In genomic region chr11:67507891-67508485, GRCh38 we compare ENCODE assay signal across 8 cellular contexts. TPM values are rescaled to one million over a fixed set of nuclear protein-coding genes. Genes with fewer than 3 reads are reported as not detected.
DNase-seq lines count a peak whose midpoint lies in the region; ATAC-seq and TF ChIP-seq lines count a peak whose summit lies in the region.

TSS of gene CDK2AP2 (minus strand) at chr11:67508162. CDS start at chr11:67508082, 80 bp downstream.

- H3K4me1 Mint-ChIP-seq in activated naive CD4-positive, alpha-beta T cell treated with anti-CD3 and anti-CD28 coated beads, Interleukin-2, amount 50 U/mL, for 24 hours = peaks cover 32% of the 10 kb centered on the region

- H3K27me3 Mint-ChIP-seq in activated naive CD4-positive, alpha-beta T cell treated with anti-CD3 and anti-CD28 coated beads, Interleukin-2, amount 50 U/mL, for 24 hours = peaks cover 1% of the 10 kb centered on the region

- peak; percentile 67 for ATAC-seq in HG02588 (IDR thresholded peaks at IDR 0.05; ENCODE audit: unreplicated experiment)
- peak; percentile 86 for ATAC-seq in SK-N-SH treated with all-trans-retinoic acid at 6 μM for 48 hours

- peak within 1 kb of the TSS; percentile 96 for H3K27ac ChIP-seq in temporal lobe (ENCODE audit: low read depth, low read length)

- H3K27me3 ChIP-seq in GM06990 (replicated peaks; ENCODE audit: control insufficient read depth, insufficient read depth, low read length) = no peaks in the 10 kb centered on the region

- no peaks in the 10 kb centered on the region for H3K36me3 Mint-ChIP-seq in activated naive CD4-positive, alpha-beta T cell treated with anti-CD3 and anti-CD28 coated beads, Interleukin-2, amount 50 U/mL, for 24 hours

- H3K4me3 Mint-ChIP-seq in activated naive CD4-positive, alpha-beta T cell treated with anti-CD3 and anti-CD28 coated beads, Interleukin-2, amount 50 U/mL, for 24 hours = peak within 1 kb of the TSS; percentile 91

- H3K27ac Mint-ChIP-seq in activated naive CD4-positive, alpha-beta T cell treated with anti-CD3 and anti-CD28 coated beads, Interleukin-2, amount 50 U/mL, for 24 hours = peak within 1 kb of the TSS; percentile 92

- no peak for TF ChIP-seq CTCF in GM06990 (IDR thresholded peaks at IDR 0.05; ENCODE audit: insufficient read depth, low read length, poor library complexity, severe bottlenecking)

- peaks cover 5% of the 10 kb centered on the region for H3K36me3 ChIP-seq in GM06990 (ENCODE audit: control insufficient read depth, insufficient read depth, low read length)

- peak; percentile 100 for DNase-seq in GM06990 (ENCODE audit: extremely low read depth, insufficient read length)
- DNase-seq in NCI-H1092 (lab: John Stamatoyannopoulos, UW) = peak; percentile 100
- peak; percentile 98 for DNase-seq in globus pallidus (ENCODE audit: low spot score)
- peak; percentile 97 for DNase-seq in occipital lobe (lab: John Stamatoyannopoulos, UW)

- H3K4me3 ChIP-seq in GM06990 (replicated peaks; ENCODE audit: low read depth, low read length) = peak within 1 kb of the TSS; percentile 96

- H3K9me3 Mint-ChIP-seq in activated naive CD4-positive, alpha-beta T cell treated with anti-CD3 and anti-CD28 coated beads, Interleukin-2, amount 50 U/mL, for 24 hours = no peaks in the 10 kb centered on the region

TF ChIP-seq in SK-N-SH treated with all-trans-retinoic acid at 6 μM for 48 hours, 23 proteins besides CTCF, POLR2A, EP300 and RAD21:
- TF ChIP-seq OSR1 (CRISPR knock-in tag; IDR thresholded peaks at IDR 0.05) (no peak), CSDC2 (CRISPR knock-in tag; IDR thresholded peaks at IDR 0.05) (no peak), ZNF8 (CRISPR knock-in tag; IDR thresholded peaks at IDR 0.05) (no peak), RARB (CRISPR knock-in tag; IDR thresholded peaks at IDR 0.05) (no peak), TSHZ2 (CRISPR knock-in tag; IDR thresholded peaks at IDR 0.05) (no peak), CSRNP3 (CRISPR knock-in tag; IDR thresholded peaks at IDR 0.05) (no peak), ARNTL (CRISPR knock-in tag; IDR thresholded peaks at IDR 0.05; ENCODE audit: borderline replicate concordance, low read depth) (no peak), CREB5 (CRISPR knock-in tag; IDR thresholded peaks at IDR 0.05; ENCODE audit: low read depth) (no peak), ESRRG (CRISPR knock-in tag; IDR thresholded peaks at IDR 0.05) (0 out of 2 replicates have a peak, but pooled peaks have one; percentile 20), ZFP3 (CRISPR knock-in tag; IDR thresholded peaks at IDR 0.05) (0 out of 2 replicates have a peak, but pooled peaks have one; percentile 14), ZNF70 (CRISPR knock-in tag; IDR thresholded peaks at IDR 0.05) (no peak), BACH2 (CRISPR knock-in tag; IDR thresholded peaks at IDR 0.05; ENCODE audit: borderline replicate concordance) (no peak), PATZ1 (CRISPR knock-in tag; IDR thresholded peaks at IDR 0.05; ENCODE audit: borderline replicate concordance) (no peak), PPARA (CRISPR knock-in tag; IDR thresholded peaks at IDR 0.05; ENCODE audit: borderline replicate concordance) (0 out of 2 replicates have a peak, but pooled peaks have one; percentile 25), ZFP30 (CRISPR knock-in tag; IDR thresholded peaks at IDR 0.05) (no peak)

RNA-seq across cellular contexts. Expression of gene CDK2AP2, which starts in this region (rescaled TPM):
- total RNA-seq in occipital lobe (4.7 TPM), temporal lobe (5.7 TPM)

Comparison
In these comparisons a context has a peak if more than half of its experiments do, and no peak if none do; other contexts are left out.
1. Peak in every context shown above with its lines: DNase-seq, ATAC-seq, H3K4me3 ChIP-seq and H3K27ac ChIP-seq.